In the genomic region with DNA sequence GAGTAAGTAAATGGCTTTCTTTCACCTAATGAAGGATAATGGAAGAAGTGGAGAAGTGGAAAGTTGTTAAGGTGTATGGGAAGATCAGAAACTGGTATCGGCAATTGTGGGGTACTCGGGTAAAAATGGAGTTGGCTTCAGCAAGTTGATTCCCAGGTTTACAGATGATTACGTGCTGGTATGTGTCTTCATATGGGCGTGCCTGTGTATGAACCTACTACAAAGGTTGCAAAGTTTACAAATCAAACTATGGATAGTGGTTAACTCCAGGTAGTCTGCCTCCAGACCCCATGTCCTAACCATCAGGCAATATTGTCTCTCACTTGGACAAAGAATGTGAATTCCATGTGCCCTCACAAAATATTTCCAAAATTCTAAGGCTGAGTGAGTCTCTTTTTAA, we compare ENCODE assay signal across 2 cellular contexts.
TF ChIP-seq lines count a peak whose summit lies in the region.

No MANE protein-coding gene starts in this region.

TF ChIP-seq in HCT116, 20 proteins besides CTCF, POLR2A, EP300 and RAD21:
- TF ChIP-seq SRF (IDR thresholded peaks at IDR 0.05; ENCODE audit: low read depth) (no peak), SP1 (IDR thresholded peaks at IDR 0.05; ENCODE audit: low read depth) (no peak), ELF1 (IDR thresholded peaks at IDR 0.05; ENCODE audit: borderline replicate concordance, low read depth) (no peak), CEBPB (IDR thresholded peaks at IDR 0.05; ENCODE audit: low read depth) (no peak), YY1 (IDR thresholded peaks at IDR 0.05; ENCODE audit: extremely low read depth, insufficient replicate concordance, low read depth, low read length) (no peak), ZNF274 (IDR thresholded peaks at IDR 0.05; ENCODE audit: low read depth, low read length) (no peak), JUND (IDR thresholded peaks at IDR 0.05) (no peak), POLR2AphosphoS5 (IDR thresholded peaks at IDR 0.05; ENCODE audit: low read depth, low read length) (no peak), EZH2phosphoT487 (IDR thresholded peaks at IDR 0.05; ENCODE audit: borderline replicate concordance) (no peak), SIN3A (IDR thresholded peaks at IDR 0.05; ENCODE audit: low read depth) (no peak), EZH2 (IDR thresholded peaks at IDR 0.05) (no peak), EGR1 (IDR thresholded peaks at IDR 0.05; ENCODE audit: low read depth) (no peak)
- TF ChIP-seq, protein P1, sequence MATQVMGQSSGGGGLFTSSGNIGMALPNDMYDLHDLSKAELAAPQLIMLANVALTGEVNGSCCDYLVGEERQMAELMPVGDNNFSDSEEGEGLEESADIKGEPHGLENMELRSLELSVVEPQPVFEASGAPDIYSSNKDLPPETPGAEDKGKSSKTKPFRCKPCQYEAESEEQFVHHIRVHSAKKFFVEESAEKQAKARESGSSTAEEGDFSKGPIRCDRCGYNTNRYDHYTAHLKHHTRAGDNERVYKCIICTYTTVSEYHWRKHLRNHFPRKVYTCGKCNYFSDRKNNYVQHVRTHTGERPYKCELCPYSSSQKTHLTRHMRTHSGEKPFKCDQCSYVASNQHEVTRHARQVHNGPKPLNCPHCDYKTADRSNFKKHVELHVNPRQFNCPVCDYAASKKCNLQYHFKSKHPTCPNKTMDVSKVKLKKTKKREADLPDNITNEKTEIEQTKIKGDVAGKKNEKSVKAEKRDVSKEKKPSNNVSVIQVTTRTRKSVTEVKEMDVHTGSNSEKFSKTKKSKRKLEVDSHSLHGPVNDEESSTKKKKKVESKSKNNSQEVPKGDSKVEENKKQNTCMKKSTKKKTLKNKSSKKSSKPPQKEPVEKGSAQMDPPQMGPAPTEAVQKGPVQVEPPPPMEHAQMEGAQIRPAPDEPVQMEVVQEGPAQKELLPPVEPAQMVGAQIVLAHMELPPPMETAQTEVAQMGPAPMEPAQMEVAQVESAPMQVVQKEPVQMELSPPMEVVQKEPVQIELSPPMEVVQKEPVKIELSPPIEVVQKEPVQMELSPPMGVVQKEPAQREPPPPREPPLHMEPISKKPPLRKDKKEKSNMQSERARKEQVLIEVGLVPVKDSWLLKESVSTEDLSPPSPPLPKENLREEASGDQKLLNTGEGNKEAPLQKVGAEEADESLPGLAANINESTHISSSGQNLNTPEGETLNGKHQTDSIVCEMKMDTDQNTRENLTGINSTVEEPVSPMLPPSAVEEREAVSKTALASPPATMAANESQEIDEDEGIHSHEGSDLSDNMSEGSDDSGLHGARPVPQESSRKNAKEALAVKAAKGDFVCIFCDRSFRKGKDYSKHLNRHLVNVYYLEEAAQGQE (IDR thresholded peaks at IDR 0.05; ENCODE audit: low read depth): no peak
- TF ChIP-seq, protein P2, sequence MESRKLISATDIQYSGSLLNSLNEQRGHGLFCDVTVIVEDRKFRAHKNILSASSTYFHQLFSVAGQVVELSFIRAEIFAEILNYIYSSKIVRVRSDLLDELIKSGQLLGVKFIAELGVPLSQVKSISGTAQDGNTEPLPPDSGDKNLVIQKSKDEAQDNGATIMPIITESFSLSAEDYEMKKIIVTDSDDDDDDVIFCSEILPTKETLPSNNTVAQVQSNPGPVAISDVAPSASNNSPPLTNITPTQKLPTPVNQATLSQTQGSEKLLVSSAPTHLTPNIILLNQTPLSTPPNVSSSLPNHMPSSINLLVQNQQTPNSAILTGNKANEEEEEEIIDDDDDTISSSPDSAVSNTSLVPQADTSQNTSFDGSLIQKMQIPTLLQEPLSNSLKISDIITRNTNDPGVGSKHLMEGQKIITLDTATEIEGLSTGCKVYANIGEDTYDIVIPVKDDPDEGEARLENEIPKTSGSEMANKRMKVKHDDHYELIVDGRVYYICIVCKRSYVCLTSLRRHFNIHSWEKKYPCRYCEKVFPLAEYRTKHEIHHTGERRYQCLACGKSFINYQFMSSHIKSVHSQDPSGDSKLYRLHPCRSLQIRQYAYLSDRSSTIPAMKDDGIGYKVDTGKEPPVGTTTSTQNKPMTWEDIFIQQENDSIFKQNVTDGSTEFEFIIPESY (IDR thresholded peaks at IDR 0.05; ENCODE audit: extremely low read depth, insufficient replicate concordance, low read length): no peak

TF ChIP-seq in HepG2, 621 proteins besides CTCF, POLR2A, EP300 and RAD21:
- TF ChIP-seq, protein P3, sequence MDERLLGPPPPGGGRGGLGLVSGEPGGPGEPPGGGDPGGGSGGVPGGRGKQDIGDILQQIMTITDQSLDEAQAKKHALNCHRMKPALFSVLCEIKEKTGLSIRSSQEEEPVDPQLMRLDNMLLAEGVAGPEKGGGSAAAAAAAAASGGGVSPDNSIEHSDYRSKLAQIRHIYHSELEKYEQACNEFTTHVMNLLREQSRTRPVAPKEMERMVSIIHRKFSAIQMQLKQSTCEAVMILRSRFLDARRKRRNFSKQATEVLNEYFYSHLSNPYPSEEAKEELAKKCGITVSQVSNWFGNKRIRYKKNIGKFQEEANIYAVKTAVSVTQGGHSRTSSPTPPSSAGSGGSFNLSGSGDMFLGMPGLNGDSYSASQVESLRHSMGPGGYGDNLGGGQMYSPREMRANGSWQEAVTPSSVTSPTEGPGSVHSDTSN (CRISPR knock-in tag; IDR thresholded peaks at IDR 0.05): no peak
- TF ChIP-seq GATAD2A (CRISPR knock-in tag; IDR thresholded peaks at IDR 0.05) (no peak), STAG1 (CRISPR knock-in tag; IDR thresholded peaks at IDR 0.05) (no peak), KLF11 (CRISPR knock-in tag; IDR thresholded peaks at IDR 0.05) (no peak), ZNF777 (CRISPR knock-in tag; IDR thresholded peaks at IDR 0.05) (no peak), ZNF484 (CRISPR knock-in tag; IDR thresholded peaks at IDR 0.05; ENCODE audit: borderline replicate concordance, low read depth) (no peak), ZBTB20 (CRISPR knock-in tag; IDR thresholded peaks at IDR 0.05; ENCODE audit: borderline replicate concordance, low read depth) (no peak), ZNF775 (CRISPR knock-in tag; IDR thresholded peaks at IDR 0.05; ENCODE audit: borderline replicate concordance) (no peak), CBX1 (IDR thresholded peaks at IDR 0.05; ENCODE audit: low read depth) (no peak), NFKBIZ (CRISPR knock-in tag; IDR thresholded peaks at IDR 0.05) (no peak), ETV6 (CRISPR knock-in tag; conservative IDR thresholded peaks at IDR 0.05) (no peak), MBNL3 (CRISPR knock-in tag; conservative IDR thresholded peaks at IDR 0.05) (no peak), SP2 (CRISPR knock-in tag; IDR thresholded peaks at IDR 0.05) (no peak), SMC3 (IDR thresholded peaks at IDR 0.05; ENCODE audit: low read length) (no peak), ZNF317 (CRISPR knock-in tag; IDR thresholded peaks at IDR 0.05) (no peak), RFX5 (IDR thresholded peaks at IDR 0.05; ENCODE audit: low read depth, low read length) (no peak), SALL1 (CRISPR knock-in tag; IDR thresholded peaks at IDR 0.05) (no peak), ZNF251 (CRISPR knock-in tag; IDR thresholded peaks at IDR 0.05) (no peak)
- TF ChIP-seq, protein P4, sequence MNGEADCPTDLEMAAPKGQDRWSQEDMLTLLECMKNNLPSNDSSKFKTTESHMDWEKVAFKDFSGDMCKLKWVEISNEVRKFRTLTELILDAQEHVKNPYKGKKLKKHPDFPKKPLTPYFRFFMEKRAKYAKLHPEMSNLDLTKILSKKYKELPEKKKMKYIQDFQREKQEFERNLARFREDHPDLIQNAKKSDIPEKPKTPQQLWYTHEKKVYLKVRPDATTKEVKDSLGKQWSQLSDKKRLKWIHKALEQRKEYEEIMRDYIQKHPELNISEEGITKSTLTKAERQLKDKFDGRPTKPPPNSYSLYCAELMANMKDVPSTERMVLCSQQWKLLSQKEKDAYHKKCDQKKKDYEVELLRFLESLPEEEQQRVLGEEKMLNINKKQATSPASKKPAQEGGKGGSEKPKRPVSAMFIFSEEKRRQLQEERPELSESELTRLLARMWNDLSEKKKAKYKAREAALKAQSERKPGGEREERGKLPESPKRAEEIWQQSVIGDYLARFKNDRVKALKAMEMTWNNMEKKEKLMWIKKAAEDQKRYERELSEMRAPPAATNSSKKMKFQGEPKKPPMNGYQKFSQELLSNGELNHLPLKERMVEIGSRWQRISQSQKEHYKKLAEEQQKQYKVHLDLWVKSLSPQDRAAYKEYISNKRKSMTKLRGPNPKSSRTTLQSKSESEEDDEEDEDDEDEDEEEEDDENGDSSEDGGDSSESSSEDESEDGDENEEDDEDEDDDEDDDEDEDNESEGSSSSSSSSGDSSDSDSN (CRISPR knock-in tag; IDR thresholded peaks at IDR 0.05): no peak
- TF ChIP-seq, protein P5, sequence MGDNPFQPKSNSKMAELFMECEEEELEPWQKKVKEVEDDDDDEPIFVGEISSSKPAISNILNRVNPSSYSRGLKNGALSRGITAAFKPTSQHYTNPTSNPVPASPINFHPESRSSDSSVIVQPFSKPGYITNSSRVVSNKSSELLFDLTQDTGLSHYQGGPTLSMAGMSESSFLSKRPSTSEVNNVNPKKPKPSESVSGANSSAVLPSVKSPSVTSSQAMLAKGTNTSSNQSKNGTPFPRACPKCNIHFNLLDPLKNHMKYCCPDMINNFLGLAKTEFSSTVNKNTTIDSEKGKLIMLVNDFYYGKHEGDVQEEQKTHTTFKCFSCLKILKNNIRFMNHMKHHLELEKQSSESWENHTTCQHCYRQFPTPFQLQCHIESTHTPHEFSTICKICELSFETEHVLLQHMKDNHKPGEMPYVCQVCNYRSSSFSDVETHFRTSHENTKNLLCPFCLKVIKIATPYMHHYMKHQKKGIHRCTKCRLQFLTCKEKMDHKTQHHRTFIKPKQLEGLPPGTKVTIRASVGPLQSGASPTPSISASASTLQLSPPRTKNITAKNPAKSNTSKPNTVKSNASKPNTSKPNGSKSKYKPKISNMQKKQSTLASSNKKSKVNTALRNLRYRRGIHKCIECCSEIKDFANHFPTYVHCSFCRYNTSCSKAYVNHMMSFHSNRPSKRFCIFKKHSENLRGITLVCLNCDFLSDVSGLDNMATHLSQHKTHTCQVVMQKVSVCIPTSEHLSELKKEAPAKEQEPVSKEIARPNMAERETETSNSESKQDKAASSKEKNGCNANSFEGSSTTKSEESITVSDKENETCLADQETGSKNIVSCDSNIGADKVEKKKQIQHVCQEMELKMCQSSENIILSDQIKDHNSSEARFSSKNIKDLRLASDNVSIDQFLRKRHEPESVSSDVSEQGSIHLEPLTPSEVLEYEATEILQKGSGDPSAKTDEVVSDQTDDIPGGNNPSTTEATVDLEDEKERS (CRISPR knock-in tag; IDR thresholded peaks at IDR 0.05): no peak
